Comparison of ENCODE assay signal across 15 cellular contexts in the genomic region with DNA sequence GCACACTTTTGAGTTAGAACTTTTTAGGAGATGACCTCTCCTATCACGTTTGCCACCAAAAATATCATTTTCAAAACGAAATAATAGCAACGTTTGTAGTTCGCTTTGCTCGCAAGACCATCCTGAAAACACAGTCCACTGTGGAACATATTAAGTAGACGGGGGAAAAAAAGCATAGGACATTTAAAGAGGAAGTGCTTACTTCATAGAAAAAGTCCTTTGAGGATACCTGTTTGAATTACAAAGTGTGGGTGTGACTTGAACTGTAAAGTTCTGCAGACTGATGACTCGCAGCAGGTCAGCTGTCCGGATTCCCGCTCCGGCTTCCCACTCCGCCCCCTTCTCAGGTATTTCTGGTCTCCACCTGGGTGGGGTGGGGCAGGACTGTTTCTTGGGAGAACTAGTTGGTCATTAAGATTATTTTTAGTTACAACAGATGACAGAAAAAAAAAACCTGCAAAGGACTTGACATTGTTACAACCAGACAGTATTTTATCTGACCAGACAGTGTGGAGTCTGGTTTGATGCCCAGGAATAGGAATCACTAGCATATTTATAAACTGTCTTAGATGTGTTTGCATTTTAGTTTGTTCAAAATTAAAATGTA. TPM values are rescaled to one million over a fixed set of nuclear protein-coding genes. Genes with fewer than 3 reads are reported as not detected.
DNase-seq lines count a peak whose midpoint lies in the region; ATAC-seq, FAIRE-seq and TF ChIP-seq lines count a peak whose summit lies in the region.
"Had no signal": no experiment of that assay in that cellular context is flagged by ENCODE, and none has a peak within 500 bp of the region (broad histone marks: within the 10 kb centered on the region; RNA-seq: fewer than 3 reads in every experiment).

No MANE protein-coding gene starts in this region.

- no peaks in the 10 kb centered on the region for H3K9me3 Mint-ChIP-seq in activated naive CD4-positive, alpha-beta T cell treated with anti-CD3 and anti-CD28 coated beads, Interleukin-2, amount 10 ng/mL, durations not matched to agents 7 days and 5 days
- no peaks in the 10 kb centered on the region for H3K9me3 Mint-ChIP-seq in activated naive CD4-positive, alpha-beta T cell treated with anti-CD3 and anti-CD28 coated beads for 36 hours

- TF ChIP-seq POLR2A in K562 (conservative IDR thresholded peaks at IDR 0.05) (no peak), transverse colon (IDR thresholded peaks at IDR 0.05) (no peak)

- no peaks in the 10 kb centered on the region for H3K9me3 ChIP-seq in K562 (replicated peaks; ENCODE audit: control insufficient read depth, insufficient read depth, low read depth, low read length)
- no peaks in the 10 kb centered on the region for H3K9me3 ChIP-seq in kidney (ENCODE audit: control insufficient read depth in 1 of 2, low read length in 2 of 2)
- no peaks in the 10 kb centered on the region for H3K9me3 ChIP-seq in transverse colon
- H3K9me3 ChIP-seq: thyroid gland had no signal

- H3K9me1 ChIP-seq in K562 (ENCODE audit: control insufficient read depth, insufficient read depth, low read length) = no peaks in the 10 kb centered on the region

- no TSS peak for BruUV-seq in K562 (replicated peaks; lab: Mats Ljungman, UMichigan)

- POLR2A ChIA-PET in K562 (lab: Yijun Ruan, JAX) = interaction anchor here (0.8 to 1.1 kb wide), 2 partner anchors 11 to 12 kb away, joined by 3 to 4 read pairs; no protein-coding TSS in a partner anchor

- H3K27me3 Mint-ChIP-seq in activated naive CD4-positive, alpha-beta T cell treated with anti-CD3 and anti-CD28 coated beads, Interleukin-2, amount 10 ng/mL, durations not matched to agents 7 days and 5 days = no peaks in the 10 kb centered on the region
- no peaks in the 10 kb centered on the region for H3K27me3 Mint-ChIP-seq in activated naive CD4-positive, alpha-beta T cell treated with anti-CD3 and anti-CD28 coated beads for 36 hours (ENCODE audit: low read depth)

- no peak for TF ChIP-seq CTCF in K562 (IDR thresholded peaks at IDR 0.05 in 2 of 3, conservative IDR thresholded peaks at IDR 0.05 in 1 of 3; ENCODE audit: insufficient read depth in 2 of 3, low read depth in 1 of 3, low read length in 3 of 3)
- TF ChIP-seq CTCF in kidney (IDR thresholded peaks at IDR 0.05; ENCODE audit: borderline replicate concordance, extremely low read depth, insufficient read depth) = no peak
- no peak for TF ChIP-seq CTCF in transverse colon (IDR thresholded peaks at IDR 0.05)

- H3K27ac Mint-ChIP-seq in activated naive CD4-positive, alpha-beta T cell treated with anti-CD3 and anti-CD28 coated beads, Interleukin-2, amount 10 ng/mL, durations not matched to agents 7 days and 5 days = peak overlapping the region; percentile 60
- no peak overlapping the region for H3K27ac Mint-ChIP-seq in activated naive CD4-positive, alpha-beta T cell treated with anti-CD3 and anti-CD28 coated beads for 36 hours

- peaks cover 91% of the 10 kb centered on the region for H3K36me3 ChIP-seq in K562 (ENCODE audit: control insufficient read depth, insufficient read depth, low read length)
- H3K36me3 ChIP-seq in kidney (ENCODE audit: control insufficient read depth in 1 of 2, insufficient read depth in 2 of 2, low read length in 2 of 2) = peaks cover 29 to 30% of the 10 kb centered on the region in 2 donors
- H3K36me3 ChIP-seq in transverse colon = peaks cover 0 to 66% (median 17%) of the 10 kb centered on the region in 4 donors

- H3K4me3 Mint-ChIP-seq in activated naive CD4-positive, alpha-beta T cell treated with anti-CD3 and anti-CD28 coated beads, Interleukin-2, amount 10 ng/mL, durations not matched to agents 7 days and 5 days = no peak overlapping the region
- no peak overlapping the region for H3K4me3 Mint-ChIP-seq in activated naive CD4-positive, alpha-beta T cell treated with anti-CD3 and anti-CD28 coated beads for 36 hours

- TF ChIP-seq EP300 in K562 (IDR thresholded peaks at IDR 0.05; ENCODE audit: low read length) = no peak
- TF ChIP-seq EP300 in transverse colon (IDR thresholded peaks at IDR 0.05; ENCODE audit: low read depth) = no peak

- intact Hi-C loops in activated naive CD4-positive, alpha-beta T cell treated with anti-CD3 and anti-CD28 coated beads for 36 hours (cut with micrococcal nuclease) = no loop called here
- intact Hi-C loops in K562 (cut with micrococcal nuclease) (no loop called here), kidney (cut with DNase I) (no loop called here), transverse colon (cut with DNase I; ENCODE audit: low total_unique reads) (no loop called here)

- H3K9ac ChIP-seq in K562 (ENCODE audit: insufficient read depth in 1 of 2, low read depth in 2 of 2, low read length in 2 of 2) (no peak overlapping the region), kidney (ENCODE audit: low read length in 2 of 2) (no peak overlapping the region)

- H3K27me3 ChIP-seq in K562 (ENCODE audit: control insufficient read depth in 2 of 2, insufficient read depth in 2 of 2, low read length in 2 of 2) = no peaks in the 10 kb centered on the region
- H3K27me3 ChIP-seq in transverse colon = no peaks in the 10 kb centered on the region
- H3K27me3 ChIP-seq: dorsolateral prefrontal cortex, thyroid gland had no signal

- no peak overlapping the region for H3K4me2 ChIP-seq in K562 (ENCODE audit: insufficient read depth, low read length)

- FAIRE-seq in K562 (lab: Jason Lieb, UNC) (no peak), kidney (lab: Jason Lieb, UNC) (no peak)

- in situ Hi-C loops in K562 (cut with MboI) = no loop called here
- in situ Hi-C loops in transverse colon (cut with MboI; ENCODE audit: low pct_ligation_motif_present in 1 of 4, low pct_unique_long_range_greater_than_20kb in 1 of 4, low sequenced_read_pairs in 3 of 4) = no loop called here

- no peaks in the 10 kb centered on the region for H3K79me2 ChIP-seq in K562 (ENCODE audit: control insufficient read depth, insufficient read depth, low read length)

- H3K27ac ChIP-seq in K562 (ENCODE audit: extremely low read depth, low read depth, low read length) (no peak overlapping the region), kidney (ENCODE audit: low read depth in 2 of 2, low read length in 2 of 2) (no peak overlapping the region), transverse colon (peak overlapping the region; percentile 34 to 66 (median 46))
- H3K27ac ChIP-seq: thyroid gland had no signal

- no peak for DNase-seq in activated naive CD4-positive, alpha-beta T cell treated with anti-CD3 and anti-CD28 coated beads, Interleukin-2, amount 10 ng/mL, durations not matched to agents 7 days and 5 days
- DNase-seq in activated naive CD4-positive, alpha-beta T cell treated with anti-CD3 and anti-CD28 coated beads for 36 hours = no peak
- DNase-seq in K562 (ENCODE audit: extremely low read depth in 1 of 4, low spot score in 3 of 4) (no peak), kidney (peak; percentile 93), transverse colon (peak; percentile 75), 8988T (no peak)
- DNase-seq in stimulated activated naive CD4-positive, alpha-beta T cell treated with Interleukin-2 at 50 U/mL for 16 hours (lab: John Stamatoyannopoulos, UW) = no peak
- DNase-seq: activated CD8-positive, alpha-beta memory T cell treated with anti-CD3 and anti-CD28 coated beads for 24 hours; DND-41; dorsolateral prefrontal cortex; MM.1S; retina; T1000; thyroid gland had no signal

- ATAC-seq in K562 (no peak), GM18517 (IDR thresholded peaks at IDR 0.05; ENCODE audit: unreplicated experiment) (no peak)

- peaks cover 46% of the 10 kb centered on the region for H3K4me1 Mint-ChIP-seq in activated naive CD4-positive, alpha-beta T cell treated with anti-CD3 and anti-CD28 coated beads, Interleukin-2, amount 10 ng/mL, durations not matched to agents 7 days and 5 days
- H3K4me1 Mint-ChIP-seq in activated naive CD4-positive, alpha-beta T cell treated with anti-CD3 and anti-CD28 coated beads for 36 hours (ENCODE audit: low read depth) = peaks cover 34% of the 10 kb centered on the region

- CTCF ChIA-PET in activated naive CD4-positive, alpha-beta T cell treated with anti-CD3 and anti-CD28 coated beads, Interleukin-2, amount 10 ng/mL, durations not matched to agents 7 days and 5 days (lab: Charles Lee) = no interaction called here
- CTCF ChIA-PET in activated naive CD4-positive, alpha-beta T cell treated with anti-CD3 and anti-CD28 coated beads for 36 hours (lab: Charles Lee) = interaction anchor here (1.1 kb wide), 1 partner anchor 34 kb away, joined by 3 read pairs; no protein-coding TSS in a partner anchor
- CTCF ChIA-PET in K562 (lab: Yijun Ruan, JAX; ENCODE audit: low intra/inter-chr PET ratio) = no interaction called here

- H3K36me3 Mint-ChIP-seq in activated naive CD4-positive, alpha-beta T cell treated with anti-CD3 and anti-CD28 coated beads, Interleukin-2, amount 10 ng/mL, durations not matched to agents 7 days and 5 days = peaks cover 67% of the 10 kb centered on the region
- H3K36me3 Mint-ChIP-seq in activated naive CD4-positive, alpha-beta T cell treated with anti-CD3 and anti-CD28 coated beads for 36 hours (ENCODE audit: low read depth) = peaks cover 41% of the 10 kb centered on the region

- no peak overlapping the region for H2AFZ ChIP-seq in K562 (ENCODE audit: low read depth, low read length)

- 78% methylated on average over 11 of the region's 11 CpGs for WGBS in K562 (ENCODE audit: insufficient coverage, low coverage, missing lambda C conversion rate)
- 60 to 61% methylated on average over 10 to 11 of the region's 11 CpGs for WGBS in transverse colon (ENCODE audit: low coverage in 1 of 2), 2 donors

- H4K20me1 ChIP-seq in K562 (replicated peaks; ENCODE audit: control insufficient read depth, insufficient read depth, low read length) = no peaks in the 10 kb centered on the region

- H3K4me3 ChIP-seq in K562 (no peak overlapping the region), kidney (ENCODE audit: low read length in 2 of 2) (no peak overlapping the region), transverse colon (no peak overlapping the region)
- H3K4me3 ChIP-seq: dorsolateral prefrontal cortex, thyroid gland had no signal

- H3K4me1 ChIP-seq in K562 (replicated peaks in 1 of 2; ENCODE audit: control insufficient read depth in 2 of 2, insufficient read depth in 2 of 2, low read length in 2 of 2) (no peaks in the 10 kb centered on the region), kidney (ENCODE audit: control insufficient read depth in 1 of 2, insufficient read depth in 1 of 2, low read depth in 1 of 2, low read length in 2 of 2) (peaks cover 0 to 6% of the 10 kb centered on the region in 2 donors), transverse colon (peaks cover 0 to 35% (median 10%) of the 10 kb centered on the region in 4 donors)
- H3K4me1 ChIP-seq: thyroid gland had no signal

- TF ChIP-seq RAD21 in K562 (CRISPR knock-in tag; conservative IDR thresholded peaks at IDR 0.05 in 1 of 2, IDR thresholded peaks at IDR 0.05 in 1 of 2) = no peak

RNA-seq across cellular contexts. Expression of a gene that starts 13.3 kb away (rescaled TPM):
- total RNA-seq in activated naive CD4-positive, alpha-beta T cell treated with anti-CD3 and anti-CD28 coated beads for 36 hours = 10 to 100 TPM; 38.3 to 40.3 TPM
- total RNA-seq in K562 (2011; cell fraction: chromatin; rRNA removed; ENCODE audit: low replicate concordance) = 56.3 and 58.9 TPM in 2 replicates
- 33.7 and 34.5 TPM in 2 replicates for total RNA-seq in K562 (2011; cell fraction: nucleolus; rRNA removed)
- 34.8 and 41.8 TPM in 2 replicates for total RNA-seq in K562 (2011; cell fraction: nucleoplasm; rRNA removed)
- total RNA-seq in K562 (2014; rRNA removed) (44.2 and 59.8 TPM in 2 replicates), K562 (2014; rRNA removed; fragmentation: Illumina TruSeq; extraction: Trizol) (64.2 and 70.6 TPM in 2 replicates), K562 (2015; rRNA removed; fragmentation: Illumina TruSeq; extraction: Trizol) (91.9 and 92.9 TPM in 2 replicates), K562 (2021) (61.5 and 66.2 TPM in 2 replicates), kidney (45.7 TPM), transverse colon (10 to 100 TPM; 36.8 to 48.4 (median 37.6) TPM)
- polyA plus RNA-seq in K562 (2011; rRNA removed) (89.1 and 105 TPM in 2 replicates), K562 (2014; fragmentation: Illumina TruSeq; extraction: Trizol) (114 and 163 TPM in 2 replicates), K562 (2014; fragmentation: Nextera tagmentation; extraction: Ambion mirVana) (10 to 100 TPM; 12.7 to 13.2 TPM), K562 (2014; rRNA removed) (54.2 and 62.2 TPM in 2 replicates), kidney (ENCODE audit: insufficient read depth, low read depth, low replicate concordance) (28.4 TPM)
- 53.5 and 79.9 TPM in 2 replicates for polyA plus RNA-seq in K562 (2011; cell fraction: cytosol; rRNA removed)
- 150 and 160 TPM in 2 replicates for polyA plus RNA-seq in K562 (2011; cell fraction: nucleus; rRNA removed)
- 41.6 and 49.2 TPM in 2 replicates for polyA plus RNA-seq in K562 (2012)
- 84.0 and 119 TPM in 2 replicates for polyA minus RNA-seq in K562 (2011; rRNA and poly(A)+ RNA removed)
- 43.2 and 58.7 TPM in 2 replicates for polyA minus RNA-seq in K562 (2011; cell fraction: cytosol; rRNA and poly(A)+ RNA removed)
- 18.7 and 22.2 TPM in 2 replicates for polyA minus RNA-seq in K562 (2011; cell fraction: nucleus; rRNA and poly(A)+ RNA removed)

RNA-seq across cellular contexts. Expression of a gene that starts 42.5 kb away (rescaled TPM):
- 10 to 100 TPM; 25.0 to 27.1 TPM for total RNA-seq in activated naive CD4-positive, alpha-beta T cell treated with anti-CD3 and anti-CD28 coated beads for 36 hours
- total RNA-seq in K562 (2011; cell fraction: chromatin; rRNA removed; ENCODE audit: low replicate concordance) = 82.0 and 197 TPM in 2 replicates
- total RNA-seq in K562 (2011; cell fraction: nucleolus; rRNA removed) = 55.7 and 63.3 TPM in 2 replicates
- 101 and 175 TPM in 2 replicates for total RNA-seq in K562 (2011; cell fraction: nucleoplasm; rRNA removed)
- total RNA-seq in K562 (2014; rRNA removed) (24.1 and 25.3 TPM in 2 replicates), K562 (2014; rRNA removed; fragmentation: Illumina TruSeq; extraction: Trizol) (31.5 and 36.1 TPM in 2 replicates), K562 (2015; rRNA removed; fragmentation: Illumina TruSeq; extraction: Trizol) (23.3 and 28.3 TPM in 2 replicates), K562 (2021) (21.8 and 22.8 TPM in 2 replicates), kidney (75.8 TPM), transverse colon (100 to 1,000 TPM in 1 of 4 donors, 10 to 100 TPM in 3; 22.7 to 100 (median 54.6) TPM)
- polyA plus RNA-seq in K562 (2011; rRNA removed) (27.2 and 28.4 TPM in 2 replicates), K562 (2014; fragmentation: Illumina TruSeq; extraction: Trizol) (17.7 and 21.3 TPM in 2 replicates), K562 (2014; fragmentation: Nextera tagmentation; extraction: Ambion mirVana) (1 to 10 TPM; 9.0 to 9.5 TPM), K562 (2014; rRNA removed) (21.0 and 23.3 TPM in 2 replicates), kidney (ENCODE audit: insufficient read depth, low read depth, low replicate concordance) (30.1 TPM)
- 8.5 and 12.5 TPM in 2 replicates for polyA plus RNA-seq in K562 (2011; cell fraction: cytosol; rRNA removed)
- 34.9 and 38.9 TPM in 2 replicates for polyA plus RNA-seq in K562 (2011; cell fraction: nucleus; rRNA removed)
- 12.4 and 17.9 TPM in 2 replicates for polyA plus RNA-seq in K562 (2012)
- 31.2 and 33.4 TPM in 2 replicates for polyA minus RNA-seq in K562 (2011; rRNA and poly(A)+ RNA removed)
- polyA minus RNA-seq in K562 (2011; cell fraction: cytosol; rRNA and poly(A)+ RNA removed) = 11.4 and 13.9 TPM in 2 replicates
- 25.7 and 42.1 TPM in 2 replicates for polyA minus RNA-seq in K562 (2011; cell fraction: nucleus; rRNA and poly(A)+ RNA removed)

Comparison
In these comparisons a context has a peak if more than half of its experiments do, and no peak if none do; other contexts are left out.
1. DNase-seq: peak in kidney (single experiment) and transverse colon (single experiment); none in activated naive CD4-positive, alpha-beta T cell treated with anti-CD3 and anti-CD28 coated beads, Interleukin-2, amount 10 ng/mL, durations not matched to agents 7 days and 5 days (single experiment), activated naive CD4-positive, alpha-beta T cell treated with anti-CD3 and anti-CD28 coated beads for 36 hours (single experiment), K562 (0 of 4), 8988T (single experiment) and stimulated activated naive CD4-positive, alpha-beta T cell treated with Interleukin-2 at 50 U/mL for 16 hours (single experiment).
2. H3K27ac ChIP-seq: peak in transverse colon (4 of 4); none in K562 (single experiment) and kidney (0 of 2).